ENCODE assay signal across 1 cellular context in the genomic region with DNA sequence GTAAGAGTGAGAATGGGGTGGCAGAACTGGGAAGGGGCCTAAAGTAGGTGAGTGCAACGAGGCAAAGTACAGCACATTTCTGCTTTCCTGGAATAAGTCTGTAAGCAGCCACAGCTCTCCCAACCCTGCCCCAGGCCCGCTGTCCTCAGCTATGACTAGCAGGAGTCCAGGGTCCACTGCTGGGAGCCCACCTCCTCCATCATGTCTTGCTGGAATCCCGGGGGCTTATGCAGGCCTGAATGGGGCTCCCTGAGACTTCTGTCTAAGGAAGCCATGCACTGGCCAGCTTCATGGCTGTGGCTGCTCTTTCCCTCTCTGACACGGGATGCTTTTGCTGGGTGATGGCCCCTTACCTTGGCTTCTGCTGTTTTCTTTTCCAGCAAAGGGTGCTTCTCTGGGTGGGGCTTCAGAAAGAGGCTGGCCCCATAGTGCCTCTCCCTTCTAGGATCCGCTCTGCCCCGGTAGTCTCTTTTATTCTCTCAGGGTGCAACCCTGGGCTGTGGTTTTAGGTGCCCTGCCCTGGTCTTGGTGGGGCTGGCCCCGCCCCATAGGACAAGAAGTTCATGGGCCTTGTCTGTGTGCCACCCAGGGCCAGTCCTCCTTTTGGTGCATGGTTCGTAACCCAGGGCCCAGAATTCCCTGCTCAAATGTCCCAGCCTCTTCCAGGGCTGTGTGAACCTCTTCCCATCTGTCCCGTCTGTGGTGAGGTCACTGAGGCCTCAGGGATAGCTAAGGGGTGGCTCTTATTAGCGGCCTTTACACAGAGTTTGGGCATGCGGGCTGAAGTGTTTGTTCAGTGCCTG.
A peak's percentile ranks its signal among the peaks of the same experiment; 100 is the strongest.
TF ChIP-seq lines count a peak whose summit lies in the region.

No MANE protein-coding gene starts in this region.

TF ChIP-seq in HepG2, 621 proteins besides CTCF, POLR2A, EP300 and RAD21 (continued from another document and continues in another):
- TF ChIP-seq, protein P1, sequence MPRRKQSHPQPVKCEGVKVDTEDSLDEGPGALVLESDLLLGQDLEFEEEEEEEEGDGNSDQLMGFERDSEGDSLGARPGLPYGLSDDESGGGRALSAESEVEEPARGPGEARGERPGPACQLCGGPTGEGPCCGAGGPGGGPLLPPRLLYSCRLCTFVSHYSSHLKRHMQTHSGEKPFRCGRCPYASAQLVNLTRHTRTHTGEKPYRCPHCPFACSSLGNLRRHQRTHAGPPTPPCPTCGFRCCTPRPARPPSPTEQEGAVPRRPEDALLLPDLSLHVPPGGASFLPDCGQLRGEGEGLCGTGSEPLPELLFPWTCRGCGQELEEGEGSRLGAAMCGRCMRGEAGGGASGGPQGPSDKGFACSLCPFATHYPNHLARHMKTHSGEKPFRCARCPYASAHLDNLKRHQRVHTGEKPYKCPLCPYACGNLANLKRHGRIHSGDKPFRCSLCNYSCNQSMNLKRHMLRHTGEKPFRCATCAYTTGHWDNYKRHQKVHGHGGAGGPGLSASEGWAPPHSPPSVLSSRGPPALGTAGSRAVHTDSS (CRISPR knock-in tag; conservative IDR thresholded peaks at IDR 0.05) = no peak
- 0 out of 2 replicates have a peak, but pooled peaks have one; percentile 52 for TF ChIP-seq ZNF160 (CRISPR knock-in tag; IDR thresholded peaks at IDR 0.05)
- TF ChIP-seq ZNF782 (CRISPR knock-in tag; IDR thresholded peaks at IDR 0.05; ENCODE audit: borderline replicate concordance) = peak; percentile 70; the same call in 1 of the 2 replicates
- TF ChIP-seq ZNF737 (CRISPR knock-in tag; IDR thresholded peaks at IDR 0.05; ENCODE audit: borderline replicate concordance) = no peak
- TF ChIP-seq HHEX (CRISPR knock-in tag; IDR thresholded peaks at IDR 0.05) = no peak
- TF ChIP-seq SKI (IDR thresholded peaks at IDR 0.05; ENCODE audit: partially characterized antibody) = no peak
- TF ChIP-seq ZBTB42 (CRISPR knock-in tag; IDR thresholded peaks at IDR 0.05) = no peak
- peak; percentile 8; the same call in 1 of the 2 replicates for TF ChIP-seq RXRA (CRISPR knock-in tag; IDR thresholded peaks at IDR 0.05)
- no peak for TF ChIP-seq RARG (CRISPR knock-in tag; IDR thresholded peaks at IDR 0.05; ENCODE audit: low read depth)
- peak; percentile 60 for TF ChIP-seq RBM22 (optimal IDR thresholded peaks at IDR 0.05; ENCODE audit: low read length)
- TF ChIP-seq SIN3B (IDR thresholded peaks at IDR 0.05; ENCODE audit: low read length) = no peak
- TF ChIP-seq HCFC1 (IDR thresholded peaks at IDR 0.05; ENCODE audit: low read depth, low read length) = no peak
- no peak for TF ChIP-seq XBP1 (CRISPR knock-in tag; IDR thresholded peaks at IDR 0.05)
- no peak for TF ChIP-seq ETV6 (CRISPR knock-in tag; conservative IDR thresholded peaks at IDR 0.05)
- no peak for TF ChIP-seq RCOR2 (CRISPR knock-in tag; IDR thresholded peaks at IDR 0.05)
- TF ChIP-seq HNRNPLL (IDR thresholded peaks at IDR 0.05; ENCODE audit: low read depth, low read length, poor library complexity, severe bottlenecking) = no peak
- TF ChIP-seq, protein P2, sequence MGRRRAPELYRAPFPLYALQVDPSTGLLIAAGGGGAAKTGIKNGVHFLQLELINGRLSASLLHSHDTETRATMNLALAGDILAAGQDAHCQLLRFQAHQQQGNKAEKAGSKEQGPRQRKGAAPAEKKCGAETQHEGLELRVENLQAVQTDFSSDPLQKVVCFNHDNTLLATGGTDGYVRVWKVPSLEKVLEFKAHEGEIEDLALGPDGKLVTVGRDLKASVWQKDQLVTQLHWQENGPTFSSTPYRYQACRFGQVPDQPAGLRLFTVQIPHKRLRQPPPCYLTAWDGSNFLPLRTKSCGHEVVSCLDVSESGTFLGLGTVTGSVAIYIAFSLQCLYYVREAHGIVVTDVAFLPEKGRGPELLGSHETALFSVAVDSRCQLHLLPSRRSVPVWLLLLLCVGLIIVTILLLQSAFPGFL (CRISPR knock-in tag; IDR thresholded peaks at IDR 0.05) = no peak
- TF ChIP-seq FOXA3 (CRISPR knock-in tag; IDR thresholded peaks at IDR 0.05) = no peak
- TF ChIP-seq CHD4 (IDR thresholded peaks at IDR 0.05; ENCODE audit: borderline replicate concordance, low read length) = no peak
- TF ChIP-seq, protein P3, sequence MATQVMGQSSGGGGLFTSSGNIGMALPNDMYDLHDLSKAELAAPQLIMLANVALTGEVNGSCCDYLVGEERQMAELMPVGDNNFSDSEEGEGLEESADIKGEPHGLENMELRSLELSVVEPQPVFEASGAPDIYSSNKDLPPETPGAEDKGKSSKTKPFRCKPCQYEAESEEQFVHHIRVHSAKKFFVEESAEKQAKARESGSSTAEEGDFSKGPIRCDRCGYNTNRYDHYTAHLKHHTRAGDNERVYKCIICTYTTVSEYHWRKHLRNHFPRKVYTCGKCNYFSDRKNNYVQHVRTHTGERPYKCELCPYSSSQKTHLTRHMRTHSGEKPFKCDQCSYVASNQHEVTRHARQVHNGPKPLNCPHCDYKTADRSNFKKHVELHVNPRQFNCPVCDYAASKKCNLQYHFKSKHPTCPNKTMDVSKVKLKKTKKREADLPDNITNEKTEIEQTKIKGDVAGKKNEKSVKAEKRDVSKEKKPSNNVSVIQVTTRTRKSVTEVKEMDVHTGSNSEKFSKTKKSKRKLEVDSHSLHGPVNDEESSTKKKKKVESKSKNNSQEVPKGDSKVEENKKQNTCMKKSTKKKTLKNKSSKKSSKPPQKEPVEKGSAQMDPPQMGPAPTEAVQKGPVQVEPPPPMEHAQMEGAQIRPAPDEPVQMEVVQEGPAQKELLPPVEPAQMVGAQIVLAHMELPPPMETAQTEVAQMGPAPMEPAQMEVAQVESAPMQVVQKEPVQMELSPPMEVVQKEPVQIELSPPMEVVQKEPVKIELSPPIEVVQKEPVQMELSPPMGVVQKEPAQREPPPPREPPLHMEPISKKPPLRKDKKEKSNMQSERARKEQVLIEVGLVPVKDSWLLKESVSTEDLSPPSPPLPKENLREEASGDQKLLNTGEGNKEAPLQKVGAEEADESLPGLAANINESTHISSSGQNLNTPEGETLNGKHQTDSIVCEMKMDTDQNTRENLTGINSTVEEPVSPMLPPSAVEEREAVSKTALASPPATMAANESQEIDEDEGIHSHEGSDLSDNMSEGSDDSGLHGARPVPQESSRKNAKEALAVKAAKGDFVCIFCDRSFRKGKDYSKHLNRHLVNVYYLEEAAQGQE (IDR thresholded peaks at IDR 0.05; ENCODE audit: borderline replicate concordance in 1 of 2, low read depth in 1 of 2, low read length in 2 of 2) = no peak
- TF ChIP-seq PAF1 (CRISPR knock-in tag; IDR thresholded peaks at IDR 0.05) = no peak
- TF ChIP-seq JARID2 (CRISPR knock-in tag; IDR thresholded peaks at IDR 0.05; ENCODE audit: insufficient replicate concordance) = no peak
- TF ChIP-seq, protein P4, sequence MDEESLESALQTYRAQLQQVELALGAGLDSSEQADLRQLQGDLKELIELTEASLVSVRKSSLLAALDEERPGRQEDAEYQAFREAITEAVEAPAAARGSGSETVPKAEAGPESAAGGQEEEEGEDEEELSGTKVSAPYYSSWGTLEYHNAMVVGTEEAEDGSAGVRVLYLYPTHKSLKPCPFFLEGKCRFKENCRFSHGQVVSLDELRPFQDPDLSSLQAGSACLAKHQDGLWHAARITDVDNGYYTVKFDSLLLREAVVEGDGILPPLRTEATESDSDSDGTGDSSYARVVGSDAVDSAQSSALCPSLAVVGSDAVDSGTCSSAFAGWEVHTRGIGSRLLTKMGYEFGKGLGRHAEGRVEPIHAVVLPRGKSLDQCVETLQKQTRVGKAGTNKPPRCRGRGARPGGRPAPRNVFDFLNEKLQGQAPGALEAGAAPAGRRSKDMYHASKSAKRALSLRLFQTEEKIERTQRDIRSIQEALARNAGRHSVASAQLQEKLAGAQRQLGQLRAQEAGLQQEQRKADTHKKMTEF (CRISPR knock-in tag; IDR thresholded peaks at IDR 0.05) = no peak; the same call in none of the 2 replicates
- TF ChIP-seq ZNF792 (CRISPR knock-in tag; IDR thresholded peaks at IDR 0.05) = no peak
- no peak for TF ChIP-seq IKZF4 (CRISPR knock-in tag; IDR thresholded peaks at IDR 0.05; ENCODE audit: borderline replicate concordance, low read depth, not compliant biosample characterization)
- TF ChIP-seq ZNF841 (CRISPR knock-in tag; IDR thresholded peaks at IDR 0.05; ENCODE audit: borderline replicate concordance) = no peak
- peak; percentile 14; the same call in 1 of the 2 replicates for TF ChIP-seq ZSCAN21 (CRISPR knock-in tag; IDR thresholded peaks at IDR 0.05; ENCODE audit: borderline replicate concordance)
- no peak for TF ChIP-seq RELA (CRISPR knock-in tag; IDR thresholded peaks at IDR 0.05)
- TF ChIP-seq, protein P5, sequence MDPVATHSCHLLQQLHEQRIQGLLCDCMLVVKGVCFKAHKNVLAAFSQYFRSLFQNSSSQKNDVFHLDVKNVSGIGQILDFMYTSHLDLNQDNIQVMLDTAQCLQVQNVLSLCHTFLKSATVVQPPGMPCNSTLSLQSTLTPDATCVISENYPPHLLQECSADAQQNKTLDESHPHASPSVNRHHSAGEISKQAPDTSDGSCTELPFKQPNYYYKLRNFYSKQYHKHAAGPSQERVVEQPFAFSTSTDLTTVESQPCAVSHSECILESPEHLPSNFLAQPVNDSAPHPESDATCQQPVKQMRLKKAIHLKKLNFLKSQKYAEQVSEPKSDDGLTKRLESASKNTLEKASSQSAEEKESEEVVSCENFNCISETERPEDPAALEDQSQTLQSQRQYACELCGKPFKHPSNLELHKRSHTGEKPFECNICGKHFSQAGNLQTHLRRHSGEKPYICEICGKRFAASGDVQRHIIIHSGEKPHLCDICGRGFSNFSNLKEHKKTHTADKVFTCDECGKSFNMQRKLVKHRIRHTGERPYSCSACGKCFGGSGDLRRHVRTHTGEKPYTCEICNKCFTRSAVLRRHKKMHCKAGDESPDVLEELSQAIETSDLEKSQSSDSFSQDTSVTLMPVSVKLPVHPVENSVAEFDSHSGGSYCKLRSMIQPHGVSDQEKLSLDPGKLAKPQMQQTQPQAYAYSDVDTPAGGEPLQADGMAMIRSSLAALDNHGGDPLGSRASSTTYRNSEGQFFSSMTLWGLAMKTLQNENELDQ (CRISPR knock-in tag; IDR thresholded peaks at IDR 0.05; ENCODE audit: borderline replicate concordance) = no peak
- no peak for TF ChIP-seq GFI1 (CRISPR knock-in tag; IDR thresholded peaks at IDR 0.05; ENCODE audit: borderline replicate concordance)
- no peak for TF ChIP-seq ZNF460 (CRISPR knock-in tag; IDR thresholded peaks at IDR 0.05; ENCODE audit: borderline replicate concordance)
- TF ChIP-seq, protein P6, sequence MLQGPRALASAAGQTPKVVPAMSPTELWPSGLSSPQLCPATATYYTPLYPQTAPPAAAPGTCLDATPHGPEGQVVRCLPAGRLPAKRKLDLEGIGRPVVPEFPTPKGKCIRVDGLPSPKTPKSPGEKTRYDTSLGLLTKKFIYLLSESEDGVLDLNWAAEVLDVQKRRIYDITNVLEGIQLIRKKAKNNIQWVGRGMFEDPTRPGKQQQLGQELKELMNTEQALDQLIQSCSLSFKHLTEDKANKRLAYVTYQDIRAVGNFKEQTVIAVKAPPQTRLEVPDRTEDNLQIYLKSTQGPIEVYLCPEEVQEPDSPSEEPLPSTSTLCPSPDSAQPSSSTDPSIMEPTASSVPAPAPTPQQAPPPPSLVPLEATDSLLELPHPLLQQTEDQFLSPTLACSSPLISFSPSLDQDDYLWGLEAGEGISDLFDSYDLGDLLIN (CRISPR knock-in tag; IDR thresholded peaks at IDR 0.05; ENCODE audit: borderline replicate concordance) = 0 out of 2 replicates have a peak, but pooled peaks have one; percentile 42
- no peak; the same call in 1 of the 2 replicates for TF ChIP-seq YEATS2 (CRISPR knock-in tag; IDR thresholded peaks at IDR 0.05; ENCODE audit: borderline replicate concordance)
- TF ChIP-seq ZNF121 (CRISPR knock-in tag; IDR thresholded peaks at IDR 0.05) = no peak
- TF ChIP-seq, protein P7, sequence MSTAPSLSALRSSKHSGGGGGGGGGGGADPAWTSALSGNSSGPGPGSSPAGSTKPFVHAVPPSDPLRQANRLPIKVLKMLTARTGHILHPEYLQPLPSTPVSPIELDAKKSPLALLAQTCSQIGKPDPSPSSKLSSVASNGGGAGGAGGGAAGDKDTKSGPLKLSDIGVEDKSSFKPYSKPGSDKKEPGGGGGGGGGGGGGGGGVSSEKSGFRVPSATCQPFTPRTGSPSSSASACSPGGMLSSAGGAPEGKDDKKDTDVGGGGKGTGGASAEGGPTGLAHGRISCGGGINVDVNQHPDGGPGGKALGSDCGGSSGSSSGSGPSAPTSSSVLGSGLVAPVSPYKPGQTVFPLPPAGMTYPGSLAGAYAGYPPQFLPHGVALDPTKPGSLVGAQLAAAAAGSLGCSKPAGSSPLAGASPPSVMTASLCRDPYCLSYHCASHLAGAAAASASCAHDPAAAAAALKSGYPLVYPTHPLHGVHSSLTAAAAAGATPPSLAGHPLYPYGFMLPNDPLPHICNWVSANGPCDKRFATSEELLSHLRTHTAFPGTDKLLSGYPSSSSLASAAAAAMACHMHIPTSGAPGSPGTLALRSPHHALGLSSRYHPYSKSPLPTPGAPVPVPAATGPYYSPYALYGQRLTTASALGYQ (CRISPR knock-in tag; IDR thresholded peaks at IDR 0.05) = no peak; the same call in 1 of the 2 replicates
- no peak for TF ChIP-seq PHF5A (CRISPR knock-in tag; IDR thresholded peaks at IDR 0.05; ENCODE audit: low read depth, unreplicated experiment)
- no peak for TF ChIP-seq ZNF766 (CRISPR knock-in tag; IDR thresholded peaks at IDR 0.05; ENCODE audit: borderline replicate concordance)
- TF ChIP-seq, protein P8, sequence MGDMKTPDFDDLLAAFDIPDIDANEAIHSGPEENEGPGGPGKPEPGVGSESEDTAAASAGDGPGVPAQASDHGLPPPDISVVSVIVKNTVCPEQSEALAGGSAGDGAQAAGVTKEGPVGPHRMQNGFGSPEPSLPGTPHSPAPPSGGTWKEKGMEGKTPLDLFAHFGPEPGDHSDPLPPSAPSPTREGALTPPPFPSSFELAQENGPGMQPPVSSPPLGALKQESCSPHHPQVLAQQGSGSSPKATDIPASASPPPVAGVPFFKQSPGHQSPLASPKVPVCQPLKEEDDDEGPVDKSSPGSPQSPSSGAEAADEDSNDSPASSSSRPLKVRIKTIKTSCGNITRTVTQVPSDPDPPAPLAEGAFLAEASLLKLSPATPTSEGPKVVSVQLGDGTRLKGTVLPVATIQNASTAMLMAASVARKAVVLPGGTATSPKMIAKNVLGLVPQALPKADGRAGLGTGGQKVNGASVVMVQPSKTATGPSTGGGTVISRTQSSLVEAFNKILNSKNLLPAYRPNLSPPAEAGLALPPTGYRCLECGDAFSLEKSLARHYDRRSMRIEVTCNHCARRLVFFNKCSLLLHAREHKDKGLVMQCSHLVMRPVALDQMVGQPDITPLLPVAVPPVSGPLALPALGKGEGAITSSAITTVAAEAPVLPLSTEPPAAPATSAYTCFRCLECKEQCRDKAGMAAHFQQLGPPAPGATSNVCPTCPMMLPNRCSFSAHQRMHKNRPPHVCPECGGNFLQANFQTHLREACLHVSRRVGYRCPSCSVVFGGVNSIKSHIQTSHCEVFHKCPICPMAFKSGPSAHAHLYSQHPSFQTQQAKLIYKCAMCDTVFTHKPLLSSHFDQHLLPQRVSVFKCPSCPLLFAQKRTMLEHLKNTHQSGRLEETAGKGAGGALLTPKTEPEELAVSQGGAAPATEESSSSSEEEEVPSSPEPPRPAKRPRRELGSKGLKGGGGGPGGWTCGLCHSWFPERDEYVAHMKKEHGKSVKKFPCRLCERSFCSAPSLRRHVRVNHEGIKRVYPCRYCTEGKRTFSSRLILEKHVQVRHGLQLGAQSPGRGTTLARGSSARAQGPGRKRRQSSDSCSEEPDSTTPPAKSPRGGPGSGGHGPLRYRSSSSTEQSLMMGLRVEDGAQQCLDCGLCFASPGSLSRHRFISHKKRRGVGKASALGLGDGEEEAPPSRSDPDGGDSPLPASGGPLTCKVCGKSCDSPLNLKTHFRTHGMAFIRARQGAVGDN (CRISPR knock-in tag; IDR thresholded peaks at IDR 0.05) = peak; percentile 88
